Comparison of ENCODE assay signal across 8 cellular contexts in the genomic region with DNA sequence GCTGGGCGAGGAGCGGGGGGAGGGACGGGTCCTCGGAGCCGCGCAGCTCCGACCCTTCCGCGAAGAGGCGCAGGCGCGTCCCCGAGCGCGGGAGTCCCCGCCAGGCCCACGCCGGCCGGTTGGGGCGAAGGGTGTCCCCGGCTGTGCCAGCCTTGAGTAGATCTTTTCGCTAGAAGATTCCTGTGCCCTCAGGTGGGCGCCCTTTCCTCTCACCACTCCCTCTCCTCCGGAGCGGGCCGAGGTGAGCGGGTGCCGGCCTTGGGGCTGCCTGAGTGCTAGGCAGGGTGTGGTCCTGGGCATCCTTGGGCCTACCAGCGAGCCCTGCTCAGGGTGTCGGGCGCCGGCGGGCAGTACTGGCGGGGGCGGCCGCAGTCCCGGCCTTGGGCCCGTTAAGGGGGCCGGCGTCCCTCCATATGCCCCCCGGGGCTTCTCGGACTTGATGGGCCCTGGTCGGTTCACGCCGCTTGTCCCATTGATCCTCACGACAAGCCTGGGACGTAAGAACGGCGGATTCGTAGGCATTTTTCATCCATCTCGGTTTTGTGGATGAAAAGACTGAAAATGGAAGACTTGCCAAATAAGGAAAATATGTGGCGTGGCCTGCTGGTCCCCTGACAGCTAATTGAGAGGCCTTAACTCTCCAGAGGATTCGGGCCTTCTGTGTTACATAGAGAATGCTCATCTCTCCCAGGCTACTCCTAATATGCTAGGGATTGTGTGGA. TPM values are rescaled to one million over a fixed set of nuclear protein-coding genes. Genes with fewer than 3 reads are reported as not detected.
DNase-seq lines count a peak whose midpoint lies in the region; ATAC-seq and TF ChIP-seq lines count a peak whose summit lies in the region.

No MANE protein-coding gene starts in this region.

- DNase-seq in Daoy (ENCODE audit: low read depth) (peak; percentile 74), HuH-7.5 (ENCODE audit: low spot score) (peak; percentile 57), SK-MEL-5 (ENCODE audit: low read depth, low spot score) (peak; percentile 43), cardiac muscle cell (ENCODE audit: low read depth in 1 of 2, low spot score in 1 of 2) (peak; percentile 58 to 60), uterus (peak; percentile 38 to 59)
- peak; percentile 61 to 81 for DNase-seq in activated naive CD4-positive, alpha-beta T cell treated with anti-CD3 and anti-CD28 coated beads, Interleukin-2, amount 50 U/mL, for 72 hours (ENCODE audit: low spot score in 2 of 2)

- H3K36me3 ChIP-seq in cardiac muscle cell (no peaks in the 10 kb centered on the region), parathyroid adenoma (ENCODE audit: control insufficient read depth, insufficient read depth, low read length) (no peaks in the 10 kb centered on the region), uterus (no peaks in the 10 kb centered on the region)

- H3K9ac ChIP-seq in parathyroid adenoma = peak overlapping the region; percentile 61

- TF ChIP-seq CTCF in cardiac muscle cell (IDR thresholded peaks at IDR 0.05; ENCODE audit: low read depth, low read length) (no peak), parathyroid adenoma (IDR thresholded peaks at IDR 0.05) (no peak), uterus (IDR thresholded peaks at IDR 0.05) (no peak)

- no peaks in the 10 kb centered on the region for H3K9me3 Mint-ChIP-seq in activated naive CD4-positive, alpha-beta T cell treated with anti-CD3 and anti-CD28 coated beads, Interleukin-2, amount 50 U/mL, for 72 hours

- peak overlapping the region; percentile 63 for H3K4me2 ChIP-seq in parathyroid adenoma (ENCODE audit: low read length)

- peaks cover 16 to 24% of the 10 kb centered on the region in 2 donors for H3K36me3 Mint-ChIP-seq in activated naive CD4-positive, alpha-beta T cell treated with anti-CD3 and anti-CD28 coated beads, Interleukin-2, amount 50 U/mL, for 72 hours

- in situ Hi-C loops in SK-MEL-5 (cut with HindIII; ENCODE audit: low pct_unique_long_range_greater_than_20kb, low sequenced_read_pairs) = no loop called here

- TF ChIP-seq POLR2A in uterus (IDR thresholded peaks at IDR 0.05) = no peak

- peaks cover 10% of the 10 kb centered on the region for H3K79me2 ChIP-seq in parathyroid adenoma

- H2AFZ ChIP-seq in parathyroid adenoma = peak overlapping the region; percentile 90

- H3K27ac ChIP-seq in cardiac muscle cell (peak overlapping the region; percentile 95), parathyroid adenoma (peak overlapping the region; percentile 72), uterus (peak overlapping the region; percentile 88 to 95)

- ATAC-seq in GM21576 (IDR thresholded peaks at IDR 0.05; ENCODE audit: unreplicated experiment) = peak; percentile 37
- peak; percentile 33 to 58 for ATAC-seq in activated naive CD4-positive, alpha-beta T cell treated with anti-CD3 and anti-CD28 coated beads, Interleukin-2, amount 50 U/mL, for 72 hours

- peak overlapping the region; percentile 85 for H3K4me3 ChIP-seq in cardiac muscle cell
- peak overlapping the region; percentile 73 for H3K4me3 ChIP-seq in parathyroid adenoma (ENCODE audit: low read depth, low read length)
- peak overlapping the region; percentile 74 to 94 for H3K4me3 ChIP-seq in uterus

- peak overlapping the region; percentile 90 to 97 for H3K27ac Mint-ChIP-seq in activated naive CD4-positive, alpha-beta T cell treated with anti-CD3 and anti-CD28 coated beads, Interleukin-2, amount 50 U/mL, for 72 hours

- H3K27me3 ChIP-seq in cardiac muscle cell (no peaks in the 10 kb centered on the region), parathyroid adenoma (ENCODE audit: control insufficient read depth, insufficient read depth, low read length) (no peaks in the 10 kb centered on the region), uterus (no peaks in the 10 kb centered on the region)

- intact Hi-C loops in uterus (cut with DNase I; ENCODE audit: low total_unique reads) = no loop called here

- H3K9me3 ChIP-seq in cardiac muscle cell (ENCODE audit: low read depth) (no peaks in the 10 kb centered on the region), parathyroid adenoma (ENCODE audit: control insufficient read depth, low read length) (no peaks in the 10 kb centered on the region), uterus (no peaks in the 10 kb centered on the region)

- H3K4me1 ChIP-seq in cardiac muscle cell (ENCODE audit: low read depth) (no peaks in the 10 kb centered on the region), parathyroid adenoma (no peaks in the 10 kb centered on the region), uterus (no peaks in the 10 kb centered on the region)

RNA-seq across cellular contexts. Expression of a gene that starts 0.7 kb away (rescaled TPM):
- total RNA-seq in Daoy (2014; rRNA removed; shearing (Covaris generic)) = 60.7 and 61.8 TPM in 2 replicates
- total RNA-seq in SK-MEL-5 (2014; rRNA removed; shearing (Covaris generic)) = 65.6 and 66.6 TPM in 2 replicates
- polyA plus RNA-seq in SK-MEL-5 (2015; cell fraction: cytosol; rRNA removed) = 91.3 and 100.0 TPM in 2 replicates
- polyA plus RNA-seq in SK-MEL-5 (2015; cell fraction: nucleus; rRNA removed) = 13.5 and 33.2 TPM in 2 replicates
- total RNA-seq in activated naive CD4-positive, alpha-beta T cell treated with anti-CD3 and anti-CD28 coated beads, Interleukin-2, amount 50 U/mL, for 72 hours = 10 to 100 TPM; 10.5 to 38.3 TPM
- 36.4 and 56.6 TPM in 2 replicates for total RNA-seq in cardiac muscle cell
- 93.1 and 98.2 TPM in 2 replicates for polyA plus RNA-seq in cardiac muscle cell
- total RNA-seq in uterus = 100 to 1,000 TPM in 1 of 4 donors, 10 to 100 TPM in 3; 35.9 to 119 (median 53.2) TPM

Comparison
In these comparisons a context has a peak if more than half of its experiments do, and no peak if none do; other contexts are left out.
1. Peak in every context shown above with its lines: DNase-seq, ATAC-seq, H3K4me3 ChIP-seq and H3K27ac ChIP-seq.